Comparison of ENCODE assay signal across 1 cellular context in the genomic region with DNA sequence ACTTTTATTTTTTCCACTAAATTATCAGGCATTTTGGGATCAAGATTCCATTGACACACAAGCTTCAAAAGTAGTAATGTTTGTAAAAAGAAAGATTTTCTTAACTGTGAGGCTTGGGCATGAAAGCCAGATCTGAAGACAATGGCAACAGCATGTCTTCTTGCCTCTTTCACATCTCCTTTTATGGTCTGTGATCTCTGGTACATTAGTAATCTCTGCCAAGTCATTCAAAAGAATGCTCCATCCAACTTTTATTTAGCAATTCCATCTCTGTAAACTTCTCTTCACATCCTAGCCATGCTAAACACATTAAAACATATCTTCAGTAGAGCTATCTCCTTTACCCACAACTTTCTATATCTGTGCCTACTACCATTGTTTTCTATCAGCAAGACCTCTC.
TF ChIP-seq lines count a peak whose summit lies in the region.

No MANE protein-coding gene starts in this region.

TF ChIP-seq in GM12878, 131 proteins besides CTCF, POLR2A, EP300 and RAD21 (continued from another document):
- TF ChIP-seq, protein P1, sequence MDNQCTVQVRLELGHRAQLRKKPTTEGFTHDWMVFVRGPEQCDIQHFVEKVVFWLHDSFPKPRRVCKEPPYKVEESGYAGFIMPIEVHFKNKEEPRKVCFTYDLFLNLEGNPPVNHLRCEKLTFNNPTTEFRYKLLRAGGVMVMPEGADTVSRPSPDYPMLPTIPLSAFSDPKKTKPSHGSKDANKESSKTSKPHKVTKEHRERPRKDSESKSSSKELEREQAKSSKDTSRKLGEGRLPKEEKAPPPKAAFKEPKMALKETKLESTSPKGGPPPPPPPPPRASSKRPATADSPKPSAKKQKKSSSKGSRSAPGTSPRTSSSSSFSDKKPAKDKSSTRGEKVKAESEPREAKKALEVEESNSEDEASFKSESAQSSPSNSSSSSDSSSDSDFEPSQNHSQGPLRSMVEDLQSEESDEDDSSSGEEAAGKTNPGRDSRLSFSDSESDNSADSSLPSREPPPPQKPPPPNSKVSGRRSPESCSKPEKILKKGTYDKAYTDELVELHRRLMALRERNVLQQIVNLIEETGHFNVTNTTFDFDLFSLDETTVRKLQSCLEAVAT (IDR thresholded peaks at IDR 0.05), result no peak
- TF ChIP-seq NR2C2 (IDR thresholded peaks at IDR 0.05; ENCODE audit: borderline replicate concordance, control insufficient read depth, insufficient read length, low read depth), result no peak
- TF ChIP-seq, protein P2, sequence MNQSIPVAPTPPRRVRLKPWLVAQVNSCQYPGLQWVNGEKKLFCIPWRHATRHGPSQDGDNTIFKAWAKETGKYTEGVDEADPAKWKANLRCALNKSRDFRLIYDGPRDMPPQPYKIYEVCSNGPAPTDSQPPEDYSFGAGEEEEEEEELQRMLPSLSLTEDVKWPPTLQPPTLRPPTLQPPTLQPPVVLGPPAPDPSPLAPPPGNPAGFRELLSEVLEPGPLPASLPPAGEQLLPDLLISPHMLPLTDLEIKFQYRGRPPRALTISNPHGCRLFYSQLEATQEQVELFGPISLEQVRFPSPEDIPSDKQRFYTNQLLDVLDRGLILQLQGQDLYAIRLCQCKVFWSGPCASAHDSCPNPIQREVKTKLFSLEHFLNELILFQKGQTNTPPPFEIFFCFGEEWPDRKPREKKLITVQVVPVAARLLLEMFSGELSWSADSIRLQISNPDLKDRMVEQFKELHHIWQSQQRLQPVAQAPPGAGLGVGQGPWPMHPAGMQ (IDR thresholded peaks at IDR 0.05; ENCODE audit: borderline replicate concordance), result no peak
